8 cellular contexts compared by ENCODE assay signal in genomic region chr19:44304659-44305193, GRCh38. TPM values are rescaled to one million over a fixed set of nuclear protein-coding genes. Genes with fewer than 3 reads are reported as not detected.
DNase-seq lines count a peak whose midpoint lies in the region; ATAC-seq lines count a peak whose summit lies in the region.

ZNF235 (minus strand) TSS chr19:44305025; CDS start chr19:44303404, 1,621 bp downstream.

- DNase-seq in AG20443 (ENCODE audit: low spot score), result peak; percentile 96
- peak; percentile 71 for DNase-seq in NCI-H510A (lab: John Stamatoyannopoulos, UW)
- DNase-seq in activated CD4-positive, alpha-beta T cell treated with anti-CD3 and anti-CD28 coated beads, Interleukin-2, amount 10 ng/mL, durations not matched to agents 24 days and 14 days, result peak; percentile 90
- DNase-seq in dedifferentiated amniotic fluid mesenchymal stem cell (ENCODE audit: extremely low spot score), result peak; percentile 99
- peak; percentile 98 for DNase-seq in left kidney (ENCODE audit: low read depth, low spot score)
- peak; percentile 83 for DNase-seq in stimulated activated CD4-positive, alpha-beta T cell treated with anti-CD3 and anti-CD28 coated beads, Interleukin-1b, Interleukin-23, amount 100 ng/mL, for 48 hours

- H3K4me1 Mint-ChIP-seq in activated CD4-positive, alpha-beta T cell treated with anti-CD3 and anti-CD28 coated beads, Interleukin-2, amount 10 ng/mL, durations not matched to agents 24 days and 14 days, result peaks cover 11% of the 10 kb centered on the region

- no peaks in the 10 kb centered on the region for H3K27me3 Mint-ChIP-seq in activated CD4-positive, alpha-beta T cell treated with anti-CD3 and anti-CD28 coated beads, Interleukin-2, amount 10 ng/mL, durations not matched to agents 24 days and 14 days

- peak within 1 kb of the TSS; percentile 83 for H3K27ac Mint-ChIP-seq in activated CD4-positive, alpha-beta T cell treated with anti-CD3 and anti-CD28 coated beads, Interleukin-2, amount 10 ng/mL, durations not matched to agents 24 days and 14 days

- intact Hi-C loops in activated CD4-positive, alpha-beta T cell treated with anti-CD3 and anti-CD28 coated beads, Interleukin-2, amount 10 ng/mL, durations not matched to agents 24 days and 14 days (cut with micrococcal nuclease), result loop anchor here (1.0 to 10.0 kb wide), 5 partner anchors 90 to 300 kb away; partner anchors contain the start of genes ZNF224, ZNF225, ZNF226 and ZNF230

- H3K9me3 Mint-ChIP-seq in activated CD4-positive, alpha-beta T cell treated with anti-CD3 and anti-CD28 coated beads, Interleukin-2, amount 10 ng/mL, durations not matched to agents 24 days and 14 days, result peaks cover 22% of the 10 kb centered on the region

- peaks cover 18% of the 10 kb centered on the region for H3K36me3 Mint-ChIP-seq in activated CD4-positive, alpha-beta T cell treated with anti-CD3 and anti-CD28 coated beads, Interleukin-2, amount 10 ng/mL, durations not matched to agents 24 days and 14 days (ENCODE audit: low read depth)

- H3K4me3 Mint-ChIP-seq in activated CD4-positive, alpha-beta T cell treated with anti-CD3 and anti-CD28 coated beads, Interleukin-2, amount 10 ng/mL, durations not matched to agents 24 days and 14 days, result peak within 1 kb of the TSS; percentile 90

- ATAC-seq in GM19043 (IDR thresholded peaks at IDR 0.05; ENCODE audit: low read depth, unreplicated experiment) (peak; percentile 75), HG03378 (IDR thresholded peaks at IDR 0.05; ENCODE audit: unreplicated experiment) (peak; percentile 88)

RNA-seq across cellular contexts. Expression of gene ZNF235, which starts in this region (rescaled TPM):
- total RNA-seq in activated CD4-positive, alpha-beta T cell treated with anti-CD3 and anti-CD28 coated beads, Interleukin-2, amount 10 ng/mL, durations not matched to agents 24 days and 14 days, result 2.8 and 3.1 TPM in 2 replicates

Comparison
In these comparisons a context has a peak if more than half of its experiments do, and no peak if none do; other contexts are left out.
1. Peak in every context shown above with its lines: DNase-seq and ATAC-seq.